Comparison of ENCODE assay signal across 14 cellular contexts in the genomic region with DNA sequence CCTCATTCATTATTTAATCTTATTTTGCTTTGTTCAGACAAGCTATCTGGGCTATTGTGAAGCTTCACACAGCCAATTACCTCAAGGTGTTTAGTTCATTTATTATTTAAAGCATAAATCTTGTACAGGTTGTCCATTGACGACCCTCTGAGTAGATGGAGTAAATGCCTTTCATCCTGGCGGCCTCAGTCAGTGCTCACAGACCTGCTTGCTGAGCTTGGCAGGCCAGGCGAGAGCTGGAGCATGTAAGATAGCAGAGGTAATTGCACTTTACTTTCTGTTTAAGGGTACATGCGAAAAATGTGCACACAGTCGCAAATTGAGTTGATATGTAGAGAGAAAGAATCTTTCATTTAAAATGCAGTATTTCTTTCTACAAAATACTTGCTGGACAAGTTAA.
DNase-seq lines count a peak whose midpoint lies in the region; ATAC-seq and TF ChIP-seq lines count a peak whose summit lies in the region.
"Had no signal": no experiment of that assay in that cellular context is flagged by ENCODE, and none has a peak within 500 bp of the region (broad histone marks: within the 10 kb centered on the region; RNA-seq: fewer than 3 reads in every experiment).

No MANE protein-coding gene starts in this region.

- no peaks in the 10 kb centered on the region for H4K20me1 ChIP-seq in OCI-LY3 (ENCODE audit: insufficient read depth, low read length)

- TF ChIP-seq CTCF in OCI-LY3 (IDR thresholded peaks at IDR 0.05; ENCODE audit: low read depth, low read length), result no peak

- H3K4me1 ChIP-seq in OCI-LY3 (ENCODE audit: low read length), result peaks cover 28% of the 10 kb centered on the region
- H3K4me1 ChIP-seq: A549, Peyer's patch had no signal

- in situ Hi-C loops in KBM-7 (cut with MboI; ENCODE audit: low pct_unique_long_range_greater_than_20kb, low sequenced_read_pairs), result no loop called here

- H2AFZ ChIP-seq in OCI-LY3 (ENCODE audit: low read depth, low read length), result peak overlapping the region; percentile 95
- H2AFZ ChIP-seq: GM23248 had no signal

- peak overlapping the region; percentile 22; the same call in 1 of the 2 replicates for H3K27ac ChIP-seq in OCI-LY3 (ENCODE audit: low read length)
- H3K27ac ChIP-seq: A549, GM23248, Peyer's patch had no signal

- DNase-seq in NCI-H2107 treated with DMSO at 0.1 percent for 48 hours (lab: John Stamatoyannopoulos, UW; ENCODE audit: unreplicated experiment) (peak; percentile 19), NCI-H2107 (lab: John Stamatoyannopoulos, UW) (no peak), NCI-H1092 (lab: John Stamatoyannopoulos, UW) (peak; percentile 8), left kidney (ENCODE audit: low read depth, low spot score) (peak; percentile 10), KBM-7 (no peak)
- DNase-seq in activated effector memory CD4-positive, alpha-beta T cell treated with Interleukin-2 at 50 U/mL for 16 hours, result no peak
- DNase-seq: Caco-2, GM23248, Peyer's patch, SHP77 treated with DMSO at 0.1 percent for 48 hours, T-helper 17 cell had no signal

- H3K79me2 ChIP-seq in OCI-LY3 (ENCODE audit: low read length), result no peaks in the 10 kb centered on the region

- ATAC-seq in GM18867 (IDR thresholded peaks at IDR 0.05; ENCODE audit: unreplicated experiment), result no peak
- ATAC-seq: A549, T-helper 17 cell had no signal

- peak overlapping the region; percentile 92 for H3K4me2 ChIP-seq in OCI-LY3 (ENCODE audit: low read length)
- H3K4me2 ChIP-seq: A549 had no signal

- no peaks in the 10 kb centered on the region for H3K36me3 ChIP-seq in OCI-LY3 (replicated peaks; ENCODE audit: low read depth, low read length)
- H3K36me3 ChIP-seq: Peyer's patch had no signal

- no peaks in the 10 kb centered on the region for H3K27me3 ChIP-seq in OCI-LY3 (ENCODE audit: low read depth, low read length)
- H3K27me3 ChIP-seq: Peyer's patch had no signal

- H3K9me3 ChIP-seq in OCI-LY3 (ENCODE audit: insufficient read depth, low read length), result no peaks in the 10 kb centered on the region
- H3K9me3 ChIP-seq: A549, Caco-2, Peyer's patch had no signal

- peak overlapping the region; percentile 72 for H3K4me3 ChIP-seq in OCI-LY3 (ENCODE audit: low read length)
- H3K4me3 ChIP-seq: A549, GM23248, Peyer's patch had no signal

- H3K9ac ChIP-seq in OCI-LY3 (ENCODE audit: low read length), result peak overlapping the region; percentile 39; the same call in 1 of the 2 replicates
- H3K9ac ChIP-seq: GM23248 had no signal

Comparison
In these comparisons a context has a peak if more than half of its experiments do, and no peak if none do; other contexts are left out.
1. DNase-seq: peak in NCI-H2107 treated with DMSO at 0.1 percent for 48 hours (single experiment), NCI-H1092 (single experiment) and left kidney (single experiment); none in NCI-H2107 (single experiment), activated effector memory CD4-positive, alpha-beta T cell treated with Interleukin-2 at 50 U/mL for 16 hours (single experiment) and KBM-7 (single experiment).